Comparison of ENCODE assay signal across 1 cellular context in the genomic region with DNA sequence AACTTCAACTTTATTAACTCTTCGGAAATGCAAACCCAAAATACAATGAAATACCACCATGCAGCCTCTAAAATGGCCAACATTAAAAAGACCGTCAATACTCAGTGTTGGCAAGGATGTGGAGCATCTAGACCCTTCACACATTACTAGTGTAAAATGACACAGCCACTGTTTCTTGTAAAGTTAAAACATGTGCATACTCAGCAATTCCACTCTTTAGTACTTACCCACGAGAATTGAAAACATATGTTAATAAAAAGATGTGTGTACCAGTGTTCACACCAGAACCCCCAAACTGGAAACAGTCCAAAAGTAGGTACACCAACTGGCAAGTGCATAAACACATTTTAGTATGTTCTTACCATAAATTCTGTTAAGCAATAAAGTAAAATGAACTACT.
TF ChIP-seq lines count a peak whose summit lies in the region.

No MANE protein-coding gene starts in this region.

TF ChIP-seq in HEK293, 187 proteins besides CTCF, POLR2A, EP300 and RAD21 (continued from another document):
- TF ChIP-seq, protein P1, sequence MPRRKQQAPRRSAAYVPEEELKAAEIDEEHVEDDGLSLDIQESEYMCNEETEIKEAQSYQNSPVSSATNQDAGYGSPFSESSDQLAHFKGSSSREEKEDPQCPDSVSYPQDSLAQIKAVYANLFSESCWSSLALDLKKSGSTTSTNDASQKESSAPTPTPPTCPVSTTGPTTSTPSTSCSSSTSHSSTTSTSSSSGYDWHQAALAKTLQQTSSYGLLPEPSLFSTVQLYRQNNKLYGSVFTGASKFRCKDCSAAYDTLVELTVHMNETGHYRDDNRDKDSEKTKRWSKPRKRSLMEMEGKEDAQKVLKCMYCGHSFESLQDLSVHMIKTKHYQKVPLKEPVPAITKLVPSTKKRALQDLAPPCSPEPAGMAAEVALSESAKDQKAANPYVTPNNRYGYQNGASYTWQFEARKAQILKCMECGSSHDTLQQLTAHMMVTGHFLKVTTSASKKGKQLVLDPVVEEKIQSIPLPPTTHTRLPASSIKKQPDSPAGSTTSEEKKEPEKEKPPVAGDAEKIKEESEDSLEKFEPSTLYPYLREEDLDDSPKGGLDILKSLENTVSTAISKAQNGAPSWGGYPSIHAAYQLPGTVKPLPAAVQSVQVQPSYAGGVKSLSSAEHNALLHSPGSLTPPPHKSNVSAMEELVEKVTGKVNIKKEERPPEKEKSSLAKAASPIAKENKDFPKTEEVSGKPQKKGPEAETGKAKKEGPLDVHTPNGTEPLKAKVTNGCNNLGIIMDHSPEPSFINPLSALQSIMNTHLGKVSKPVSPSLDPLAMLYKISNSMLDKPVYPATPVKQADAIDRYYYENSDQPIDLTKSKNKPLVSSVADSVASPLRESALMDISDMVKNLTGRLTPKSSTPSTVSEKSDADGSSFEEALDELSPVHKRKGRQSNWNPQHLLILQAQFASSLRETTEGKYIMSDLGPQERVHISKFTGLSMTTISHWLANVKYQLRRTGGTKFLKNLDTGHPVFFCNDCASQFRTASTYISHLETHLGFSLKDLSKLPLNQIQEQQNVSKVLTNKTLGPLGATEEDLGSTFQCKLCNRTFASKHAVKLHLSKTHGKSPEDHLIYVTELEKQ (tag by site-specific recombination; IDR thresholded peaks at IDR 0.05; ENCODE audit: borderline replicate concordance): no peak
